ENCODE assay signal across 9 cellular contexts in genomic region chr9:137459147-137459600, GRCh38. TPM values are rescaled to one million over a fixed set of nuclear protein-coding genes. Genes with fewer than 3 reads are reported as not detected.
DNase-seq lines count a peak whose midpoint lies in the region; ATAC-seq and TF ChIP-seq lines count a peak whose summit lies in the region.
"Had no signal": no experiment of that assay in that cellular context is flagged by ENCODE, and none has a peak within 500 bp of the region (broad histone marks: within the 10 kb centered on the region; RNA-seq: fewer than 3 reads in every experiment).

Gene NSMF, minus strand, starts transcription at chr9:137459334. Its CDS starts 232 bp downstream, at chr9:137459102.

- H3K4me3 ChIP-seq in WERI-Rb-1 (ENCODE audit: low read depth, low read length) (peak within 1 kb of the TSS; percentile 69), iPS-20b (ENCODE audit: low read length) (peak within 1 kb of the TSS; percentile 64), skeletal muscle tissue (ENCODE audit: low read length in 3 of 3) (peak within 1 kb of the TSS; percentile 64 to 76 (median 70))

- H3K27ac ChIP-seq in WERI-Rb-1, result peak within 1 kb of the TSS; percentile 81
- no peak within 1 kb of the TSS for H3K27ac ChIP-seq in iPS-20b (ENCODE audit: low read length)
- H3K27ac ChIP-seq in skeletal muscle tissue (ENCODE audit: low read depth, low read length), result no peak within 1 kb of the TSS

- in situ Hi-C loops in T47D (cut with HindIII; ENCODE audit: low pct_unique_long_range_greater_than_20kb, low sequenced_read_pairs), result no loop called here

- H3K27me3 ChIP-seq in WERI-Rb-1 (ENCODE audit: insufficient read depth, low read depth, severe bottlenecking), result no peaks in the 10 kb centered on the region
- peaks cover 28% of the 10 kb centered on the region for H3K27me3 ChIP-seq in iPS-20b (ENCODE audit: insufficient read depth, low read length)
- H3K27me3 ChIP-seq in skeletal muscle tissue (ENCODE audit: control insufficient read depth in 3 of 3, insufficient read depth in 3 of 3, low read length in 3 of 3), result no peaks in the 10 kb centered on the region

- H3K9me3 ChIP-seq in WERI-Rb-1 (ENCODE audit: severe bottlenecking), result no peaks in the 10 kb centered on the region
- no peaks in the 10 kb centered on the region for H3K9me3 ChIP-seq in iPS-20b (ENCODE audit: insufficient read depth, low read depth, low read length)
- no peaks in the 10 kb centered on the region for H3K9me3 ChIP-seq in skeletal muscle tissue (ENCODE audit: control insufficient read depth in 3 of 3, low read length in 3 of 3)

- no peak for TF ChIP-seq CTCF in WERI-Rb-1 (IDR thresholded peaks at IDR 0.05; ENCODE audit: low read depth, low read length)

- peak within 1 kb of the TSS; percentile 41; the same call in 1 of the 2 replicates for H3K9ac ChIP-seq in iPS-20b (ENCODE audit: low read depth, low read length)
- H3K9ac ChIP-seq in skeletal muscle tissue (ENCODE audit: low read depth in 1 of 3, low read length in 3 of 3), result peak within 1 kb of the TSS; percentile 55 to 75 (median 72)

- DNase-seq in NCI-H524 (lab: John Stamatoyannopoulos, UW) (peak; percentile 67 to 92), NCI-H524 treated with DMSO at 0.1 percent for 48 hours (lab: John Stamatoyannopoulos, UW) (no peak), NCI-H2171 (lab: John Stamatoyannopoulos, UW) (peak; percentile 97), WERI-Rb-1 (peak; percentile 91), T47D (ENCODE audit: low read depth in 1 of 2, low spot score in 1 of 2) (peak; percentile 95 to 100)
- DNase-seq: DND-41 had no signal

- ATAC-seq in HG03025 (IDR thresholded peaks at IDR 0.05; ENCODE audit: low FRiP score, unreplicated experiment), result peak; percentile 41

- H3K4me1 ChIP-seq in iPS-20b (ENCODE audit: insufficient read depth, low read length), result peaks cover 10% of the 10 kb centered on the region
- peaks cover 6 to 32% (median 20%) of the 10 kb centered on the region in 3 donors for H3K4me1 ChIP-seq in skeletal muscle tissue (ENCODE audit: control insufficient read depth in 3 of 3, insufficient read depth in 3 of 3, low read length in 3 of 3)

- H3K36me3 ChIP-seq in WERI-Rb-1, result peaks cover 35% of the 10 kb centered on the region
- H3K36me3 ChIP-seq in iPS-20b (ENCODE audit: insufficient read depth, low read depth, low read length), result 0 out of 2 replicates have a peak, but pooled peaks cover 9% of the 10 kb centered on the region
- peaks cover 3 to 19% (median 13%) of the 10 kb centered on the region in 3 donors for H3K36me3 ChIP-seq in skeletal muscle tissue (ENCODE audit: control insufficient read depth in 3 of 3, insufficient read depth in 3 of 3, low read length in 3 of 3)

RNA-seq across cellular contexts. Expression of gene NSMF, which starts in this region (rescaled TPM):
- total RNA-seq in skeletal muscle tissue, result 4.2 TPM
